9 cellular contexts compared by ENCODE assay signal in the genomic region with DNA sequence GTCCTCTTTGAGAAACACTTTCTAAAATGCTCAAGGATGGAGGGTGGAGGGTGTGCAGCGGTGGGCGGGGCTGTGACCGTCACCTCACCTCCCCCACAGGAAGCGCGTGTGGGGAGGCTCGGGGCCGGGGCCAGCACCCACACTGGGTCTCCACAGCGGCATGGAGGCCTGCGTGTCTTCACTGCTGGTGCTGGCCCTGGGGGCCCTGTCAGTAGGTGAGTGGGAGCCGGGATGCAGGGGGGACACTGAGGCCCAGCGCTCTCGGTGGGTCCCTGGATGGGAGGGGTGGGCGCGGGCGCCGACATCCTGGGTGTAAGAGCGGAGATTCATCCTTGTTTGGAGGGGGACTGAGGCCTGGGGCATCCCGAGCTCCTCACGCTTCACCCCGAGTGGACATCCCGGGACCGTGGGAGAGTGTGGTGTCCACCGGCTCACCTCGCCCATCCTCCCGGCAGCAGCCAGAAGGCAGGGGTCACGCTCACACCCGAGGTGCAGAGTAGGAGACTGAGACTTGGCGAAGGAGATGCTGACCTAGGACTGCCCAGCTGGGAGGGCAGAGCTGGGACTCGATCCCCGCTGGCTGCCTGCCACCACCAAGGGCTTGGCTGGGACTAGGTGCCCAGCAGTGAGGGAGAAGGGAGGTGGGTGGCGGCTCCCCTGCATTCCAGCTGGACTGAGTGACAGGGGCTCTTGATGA. TPM values are rescaled to one million over a fixed set of nuclear protein-coding genes. Genes with fewer than 3 reads are reported as not detected.
DNase-seq lines count a peak whose midpoint lies in the region; ATAC-seq lines count a peak whose summit lies in the region.
"Had no signal": no experiment of that assay in that cellular context is flagged by ENCODE, and none has a peak within 500 bp of the region (broad histone marks: within the 10 kb centered on the region; RNA-seq: fewer than 3 reads in every experiment).

A gene (plus strand): TSS at position 142 of the 697 bp plus-strand sequence. CDS start 19 bp downstream, at position 161.

- ATAC-seq in activated CD4-positive, CD25-positive, alpha-beta regulatory T cell treated with anti-CD3 and anti-CD28 coated beads, Interleukin-2, amount 50 U/mL, for 24 hours = peak; percentile 96 to 97
- ATAC-seq in activated naive CD8-positive, alpha-beta T cell treated with anti-CD3 and anti-CD28 coated beads, Interleukin-2, amount 10 ng/mL, durations not matched to agents 7 days and 5 days (ENCODE audit: low read depth) = peak; percentile 88
- no peak for ATAC-seq in HG03108 (IDR thresholded peaks at IDR 0.05; ENCODE audit: unreplicated experiment)
- no peak for ATAC-seq in GM21619 (IDR thresholded peaks at IDR 0.05; ENCODE audit: unreplicated experiment)

- no peaks in the 10 kb centered on the region for H3K9me3 Mint-ChIP-seq in activated naive CD8-positive, alpha-beta T cell treated with anti-CD3 and anti-CD28 coated beads, Interleukin-2, amount 10 ng/mL, durations not matched to agents 7 days and 5 days

- no peaks in the 10 kb centered on the region for H3K27me3 Mint-ChIP-seq in activated naive CD8-positive, alpha-beta T cell treated with anti-CD3 and anti-CD28 coated beads, Interleukin-2, amount 10 ng/mL, durations not matched to agents 7 days and 5 days

- POLR2A ChIA-PET in activated naive CD8-positive, alpha-beta T cell treated with anti-CD3 and anti-CD28 coated beads, Interleukin-2, amount 10 ng/mL, durations not matched to agents 7 days and 5 days (lab: Charles Lee) = interaction anchor here (1.0 to 2.6 kb wide), 3 partner anchors 10 to 29 kb away, joined by 4 to 19 read pairs (median 6); a partner anchor contains a TSS

- H3K4me3 Mint-ChIP-seq in activated naive CD8-positive, alpha-beta T cell treated with anti-CD3 and anti-CD28 coated beads, Interleukin-2, amount 10 ng/mL, durations not matched to agents 7 days and 5 days = peak within 1 kb of the TSS; percentile 92

- H3K36me3 Mint-ChIP-seq in activated naive CD8-positive, alpha-beta T cell treated with anti-CD3 and anti-CD28 coated beads, Interleukin-2, amount 10 ng/mL, durations not matched to agents 7 days and 5 days = peaks cover 3% of the 10 kb centered on the region

- peaks cover 23% of the 10 kb centered on the region for H3K4me1 Mint-ChIP-seq in activated naive CD8-positive, alpha-beta T cell treated with anti-CD3 and anti-CD28 coated beads, Interleukin-2, amount 10 ng/mL, durations not matched to agents 7 days and 5 days

- peak within 1 kb of the TSS; percentile 96 for H3K27ac Mint-ChIP-seq in activated naive CD8-positive, alpha-beta T cell treated with anti-CD3 and anti-CD28 coated beads, Interleukin-2, amount 10 ng/mL, durations not matched to agents 7 days and 5 days

- DNase-seq in AG08396 (ENCODE audit: low spot score) (peak; percentile 10), mucosa of gallbladder (ENCODE audit: low spot score) (no peak), germinal center (ENCODE audit: low spot score) (no peak)
- peak; percentile 84 for DNase-seq in activated naive CD8-positive, alpha-beta T cell treated with anti-CD3 and anti-CD28 coated beads, Interleukin-2, amount 10 ng/mL, durations not matched to agents 7 days and 5 days
- DNase-seq in stimulated activated CD4-positive, alpha-beta T cell treated with anti-CD3 and anti-CD28 coated beads, Interleukin-15, amount 100 ng/mL, for 1 hour (ENCODE audit: low read depth in 1 of 2, low spot score in 1 of 2) = peak; percentile 54

RNA-seq across cellular contexts. Expression of the gene that starts here (rescaled TPM):
- total RNA-seq in activated naive CD8-positive, alpha-beta T cell treated with anti-CD3 and anti-CD28 coated beads, Interleukin-2, amount 10 ng/mL, durations not matched to agents 7 days and 5 days = 10 to 100 TPM; 81.5 to 84.5 TPM
- 2.7 TPM for total RNA-seq in mucosa of gallbladder
- total RNA-seq: cardiac muscle cell had no signal

Comparison
In these comparisons a context has a peak if more than half of its experiments do, and no peak if none do; other contexts are left out.
1. RNA of the gene that starts here (total RNA-seq): 81.5 to 84.5 TPM in activated naive CD8-positive, alpha-beta T cell treated with anti-CD3 and anti-CD28 coated beads, Interleukin-2, amount 10 ng/mL, durations not matched to agents 7 days and 5 days; 2.7 TPM in mucosa of gallbladder (single experiment); every median in the first group is over 10 times any median in the second.
2. DNase-seq: peak in AG08396 (single experiment), activated naive CD8-positive, alpha-beta T cell treated with anti-CD3 and anti-CD28 coated beads, Interleukin-2, amount 10 ng/mL, durations not matched to agents 7 days and 5 days (single experiment) and stimulated activated CD4-positive, alpha-beta T cell treated with anti-CD3 and anti-CD28 coated beads, Interleukin-15, amount 100 ng/mL, for 1 hour (2 of 2); none in mucosa of gallbladder (single experiment) and germinal center (single experiment).
3. ATAC-seq: peak in activated CD4-positive, CD25-positive, alpha-beta regulatory T cell treated with anti-CD3 and anti-CD28 coated beads, Interleukin-2, amount 50 U/mL, for 24 hours (2 of 2) and activated naive CD8-positive, alpha-beta T cell treated with anti-CD3 and anti-CD28 coated beads, Interleukin-2, amount 10 ng/mL, durations not matched to agents 7 days and 5 days (single experiment); none in HG03108 (single experiment) and GM21619 (single experiment).